ENCODE assay signal across 12 cellular contexts in the genomic region with DNA sequence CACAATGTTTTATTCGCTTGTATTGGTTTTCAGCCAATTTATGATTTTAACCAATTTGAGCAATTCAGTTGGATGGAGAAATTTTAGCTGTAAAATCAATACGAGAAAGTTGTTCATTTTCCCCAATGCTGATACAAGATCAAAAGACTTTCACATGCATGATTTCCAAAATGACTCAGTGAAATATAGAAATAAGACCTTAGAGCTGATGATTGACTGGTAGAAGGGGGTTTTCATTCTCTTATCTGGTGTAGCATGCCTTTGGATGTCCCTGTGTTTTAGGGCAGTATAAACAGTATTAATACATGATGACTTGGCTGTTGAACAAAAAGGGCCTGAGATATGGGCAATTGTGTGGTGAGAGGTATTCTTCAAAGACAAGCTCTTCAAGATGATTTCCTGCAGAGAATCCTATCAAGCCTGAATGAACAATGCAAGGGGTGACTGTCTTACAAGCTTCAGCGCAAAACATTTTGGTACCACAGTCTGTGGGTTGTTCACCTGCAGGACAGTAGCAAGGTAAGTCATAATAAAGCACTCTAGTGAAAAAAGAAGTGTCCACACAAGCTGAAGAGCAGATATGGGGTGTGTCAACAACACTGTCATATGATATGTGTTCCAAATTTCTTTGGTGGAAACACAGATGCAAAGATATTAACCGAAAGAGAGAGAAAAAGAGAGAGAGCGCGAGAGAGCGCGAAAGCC.
A peak's percentile ranks its signal among the peaks of the same experiment; 100 is the strongest.
DNase-seq lines count a peak whose midpoint lies in the region; ATAC-seq and TF ChIP-seq lines count a peak whose summit lies in the region.
"Had no signal": no experiment of that assay in that cellular context is flagged by ENCODE, and none has a peak within 500 bp of the region (broad histone marks: within the 10 kb centered on the region; RNA-seq: fewer than 3 reads in every experiment).

No MANE protein-coding gene starts in this region.

- H3K79me1 ChIP-seq in mesendoderm (ENCODE audit: low read length) = no peaks in the 10 kb centered on the region

- H3K4ac ChIP-seq in mesendoderm (ENCODE audit: low read depth, low read length) = peak overlapping the region; percentile 36

- no peak overlapping the region for H2AK5ac ChIP-seq in mesendoderm (ENCODE audit: low read length)

- no peak overlapping the region for H3K9ac ChIP-seq in mesendoderm (ENCODE audit: low read length)

- intact Hi-C loops in CD14-positive monocyte (cut with micrococcal nuclease) = no loop called here

- no peaks in the 10 kb centered on the region for H3K4me1 ChIP-seq in mesendoderm (ENCODE audit: control insufficient read depth, low read depth, low read length)

- DNase-seq in GM12865 (ENCODE audit: low read depth) (peak; percentile 15), T-cell (no peak), mesendoderm (no peak), CD14-positive monocyte (ENCODE audit: low spot score) (no peak), coronary artery (ENCODE audit: low spot score) (no peak), nucleus accumbens (lab: John Stamatoyannopoulos, UW) (no peak)
- DNase-seq: activated effector memory CD4-positive, alpha-beta T cell treated with anti-CD3 and anti-CD28 coated beads, Interleukin-2, amount 50 U/mL, for 16 hours; effector CD8-positive, alpha-beta T cell had no signal

- no peaks in the 10 kb centered on the region for H3K36me3 Mint-ChIP-seq in T-cell
- H3K36me3 Mint-ChIP-seq in CD14-positive monocyte = no peaks in the 10 kb centered on the region

- H3K36me3 ChIP-seq in mesendoderm (ENCODE audit: control insufficient read depth, insufficient read depth, low read length) = no peaks in the 10 kb centered on the region
- H3K36me3 ChIP-seq: neutrophil had no signal

- no peak overlapping the region for H2BK15ac ChIP-seq in mesendoderm (replicated peaks; ENCODE audit: low read depth)

- H3K27me3 Mint-ChIP-seq in T-cell = no peaks in the 10 kb centered on the region
- H3K27me3 Mint-ChIP-seq in CD14-positive monocyte (ENCODE audit: low read depth in 3 of 3) = peaks cover 0 to 2% (median 0%) of the 10 kb centered on the region in 3 donors

- H4K5ac ChIP-seq in mesendoderm (ENCODE audit: low read length) = no peak overlapping the region

- CTCF ChIA-PET in T-cell (lab: Charles Lee) = interaction anchor here in 1 of 2 donors (0.7 to 1.8 kb wide), 4 partner anchors 68 to 153 kb away, joined by 3 to 5 read pairs (median 4); no protein-coding TSS in a partner anchor

- H3K27ac Mint-ChIP-seq in T-cell (peak overlapping the region; percentile 91 to 98), CD14-positive monocyte (no peak overlapping the region)

- no peaks in the 10 kb centered on the region for H3K27me3 ChIP-seq in mesendoderm (ENCODE audit: insufficient read depth, low read length, poor library complexity)
- H3K27me3 ChIP-seq: neutrophil had no signal

- POLR2A ChIA-PET in T-cell (lab: Charles Lee) = interaction anchor here in 1 of 2 donors (0.6 kb wide), 1 partner anchor 114 kb away, joined by 3 read pairs; no protein-coding TSS in a partner anchor

- H3K4me3 Mint-ChIP-seq in T-cell (peak overlapping the region; percentile 46 to 76 (median 59)), CD14-positive monocyte (peak overlapping the region in 1 of 2 donors; percentile 49)

- H3K27ac ChIP-seq in mesendoderm (ENCODE audit: low read depth, low read length) = no peak overlapping the region
- no peak overlapping the region for H3K27ac ChIP-seq in coronary artery
- H3K27ac ChIP-seq: HL-60, neutrophil had no signal

- no peak overlapping the region for H3K56ac ChIP-seq in mesendoderm (ENCODE audit: low read length)

- no peak overlapping the region for H3K18ac ChIP-seq in mesendoderm (ENCODE audit: low read length)

- H3K4me2 ChIP-seq in mesendoderm (ENCODE audit: low read length) = no peak overlapping the region

- no peaks in the 10 kb centered on the region for H3K79me2 ChIP-seq in mesendoderm (ENCODE audit: control insufficient read depth, insufficient read depth, low read length)

- WGBS in mesendoderm (ENCODE audit: extremely low coverage, insufficient coverage, low lambda C conversion rate) = no CpG with 5 or more reads among the region's 8 CpGs

- no peak overlapping the region for H3K23ac ChIP-seq in mesendoderm (ENCODE audit: low read length)

- no peak overlapping the region for H4K8ac ChIP-seq in mesendoderm (ENCODE audit: low read depth, low read length)

- H3K4me3 ChIP-seq in GM12865 (ENCODE audit: low read depth, low read length) (no peak overlapping the region), mesendoderm (ENCODE audit: low read length) (no peak overlapping the region), coronary artery (no peak overlapping the region)

- H3K9me3 Mint-ChIP-seq in T-cell (peaks cover 0 to 7% (median 0%) of the 10 kb centered on the region in 3 donors), CD14-positive monocyte (no peaks in the 10 kb centered on the region)

- no peak overlapping the region for H2BK120ac ChIP-seq in mesendoderm (ENCODE audit: low read depth, low read length)

- H2BK5ac ChIP-seq in mesendoderm (ENCODE audit: low read length) = no peak overlapping the region

- TF ChIP-seq CTCF in GM12865 (IDR thresholded peaks at IDR 0.05; ENCODE audit: insufficient read depth, low read depth, low read length, missing control alignments) (no peak), CD14-positive monocyte (IDR thresholded peaks at IDR 0.05) (no peak), coronary artery (IDR thresholded peaks at IDR 0.05) (no peak)

- H3K4me1 Mint-ChIP-seq in T-cell (peaks cover 39 to 46% (median 44%) of the 10 kb centered on the region in 3 donors), CD14-positive monocyte (peaks cover 13% of the 10 kb centered on the region)

- ATAC-seq in GM21737 (IDR thresholded peaks at IDR 0.05; ENCODE audit: unreplicated experiment) (peak; percentile 23), T-cell (replicated peaks in 1 of 4) (peak; percentile 45 to 64 (median 58)), GM18519 (IDR thresholded peaks at IDR 0.05; ENCODE audit: low FRiP score, unreplicated experiment) (no peak)

Comparison
In these comparisons a context has a peak if more than half of its experiments do, and no peak if none do; other contexts are left out.
1. H3K27ac Mint-ChIP-seq: peak in T-cell (2 of 2); none in CD14-positive monocyte (0 of 7).